Comparison of ENCODE assay signal across 20 cellular contexts in the genomic region with DNA sequence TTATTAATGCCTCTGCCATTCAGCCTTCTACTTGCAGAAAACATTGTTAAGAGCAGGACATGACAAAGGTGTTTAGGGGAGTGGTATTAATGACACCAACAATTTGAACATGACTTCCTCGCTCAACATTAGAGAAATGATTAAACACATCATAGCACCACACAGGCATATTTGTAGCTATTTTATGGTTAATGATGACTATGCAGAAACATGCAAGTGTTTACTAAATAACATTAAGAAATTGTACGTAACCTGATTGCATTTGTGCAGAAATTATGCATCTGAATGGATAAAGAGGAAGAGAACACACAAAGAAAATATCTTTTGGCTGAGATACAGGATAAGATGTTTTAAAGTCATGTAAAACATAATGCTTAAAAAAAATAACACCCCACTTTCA.
DNase-seq lines count a peak whose midpoint lies in the region; ATAC-seq, FAIRE-seq and TF ChIP-seq lines count a peak whose summit lies in the region.
"Had no signal": no experiment of that assay in that cellular context is flagged by ENCODE, and none has a peak within 500 bp of the region (broad histone marks: within the 10 kb centered on the region; RNA-seq: fewer than 3 reads in every experiment).

No MANE protein-coding gene starts in this region.

- no peaks in the 10 kb centered on the region for H3K4me1 Mint-ChIP-seq in T-helper 17 cell
- H3K4me1 Mint-ChIP-seq: B cell had no signal

- no peak overlapping the region for H4K91ac ChIP-seq in IMR-90 (ENCODE audit: insufficient read depth, low read depth, low read length)

- in situ Hi-C loops in IMR-90 (cut with MboI; ENCODE audit: low sequenced_read_pairs), result no loop called here
- in situ Hi-C loops in K562 (cut with MboI), result no loop called here

- H2AK9ac ChIP-seq in IMR-90 (replicated peaks; ENCODE audit: low read depth, low read length, poor library complexity), result no peak overlapping the region

- H3K79me2 ChIP-seq in K562 (ENCODE audit: control insufficient read depth, insufficient read depth, low read length), result no peaks in the 10 kb centered on the region

- TF ChIP-seq EP300 in A549 (IDR thresholded peaks at IDR 0.05) (no peak), K562 (IDR thresholded peaks at IDR 0.05; ENCODE audit: low read length) (no peak)

- POLR2A ChIA-PET in A549 (lab: Yijun Ruan, JAX) (no interaction called here), IMR-90 (lab: Charles Lee; ENCODE audit: unreplicated experiment) (no interaction called here), K562 (lab: Yijun Ruan, JAX) (no interaction called here), HEK293T (lab: Yijun Ruan, JAX) (no interaction called here)

- H3K18ac ChIP-seq in IMR-90 (ENCODE audit: low read depth, low read length), result no peak overlapping the region

- dilution Hi-C loops in IMR-90 (cut with HindIII; ENCODE audit: low sequenced_read_pairs, unreplicated experiment), result no loop called here

- H3K36me3 ChIP-seq in IMR-90 (ENCODE audit: control insufficient read depth, insufficient read depth, low read length) (no peaks in the 10 kb centered on the region), K562 (ENCODE audit: control insufficient read depth, insufficient read depth, low read length) (no peaks in the 10 kb centered on the region)
- H3K36me3 ChIP-seq: BLaER1 treated with 17β-estradiol and CSF1 and Interleukin-3, amounts not matched to agents 10 nM and 100 nM had no signal

- H3K14ac ChIP-seq in IMR-90 (replicated peaks; ENCODE audit: low read depth, low read length), result no peak overlapping the region

- no peaks in the 10 kb centered on the region for H3K27me3 ChIP-seq in IMR-90 (ENCODE audit: control insufficient read depth, insufficient read depth, low read length)
- H3K27me3 ChIP-seq in K562 (ENCODE audit: control insufficient read depth in 2 of 2, insufficient read depth in 2 of 2, low read length in 2 of 2), result no peaks in the 10 kb centered on the region; a peak in 1 of 5 replicates
- H3K27me3 ChIP-seq: BLaER1 treated with 17β-estradiol and CSF1 and Interleukin-3, amounts not matched to agents 10 nM and 100 nM had no signal

- BruUV-seq in IMR-90 (replicated peaks; lab: Mats Ljungman, UMichigan), result no TSS peak
- no TSS peak for BruUV-seq in K562 (replicated peaks; lab: Mats Ljungman, UMichigan)

- FAIRE-seq in A549 (lab: Jason Lieb, UNC), result no peak
- no peak for FAIRE-seq in K562 (lab: Jason Lieb, UNC)
- FAIRE-seq: A204.1, D721Med, G401.6, GM19239 had no signal

- no peak for TF ChIP-seq RAD21 in A549 (conservative IDR thresholded peaks at IDR 0.05 in 1 of 2, IDR thresholded peaks at IDR 0.05 in 1 of 2)
- TF ChIP-seq RAD21 in IMR-90 (IDR thresholded peaks at IDR 0.05; ENCODE audit: low read length), result no peak
- TF ChIP-seq RAD21 in K562 (CRISPR knock-in tag; conservative IDR thresholded peaks at IDR 0.05 in 1 of 2, IDR thresholded peaks at IDR 0.05 in 1 of 2), result no peak

- H3K27me3 Mint-ChIP-seq in T-helper 17 cell, result no peaks in the 10 kb centered on the region
- H3K27me3 Mint-ChIP-seq: B cell; CD4-positive, alpha-beta T cell had no signal

- TF ChIP-seq CTCF in A549 (IDR thresholded peaks at IDR 0.05), result no peak
- TF ChIP-seq CTCF in IMR-90 (conservative IDR thresholded peaks at IDR 0.05; ENCODE audit: low read depth, low read length), result no peak
- TF ChIP-seq CTCF in K562 (IDR thresholded peaks at IDR 0.05 in 2 of 3, conservative IDR thresholded peaks at IDR 0.05 in 1 of 3; ENCODE audit: insufficient read depth in 2 of 3, low read depth in 1 of 3, low read length in 3 of 3), result no peak

- TF ChIP-seq POLR2A in A549 (IDR thresholded peaks at IDR 0.05; ENCODE audit: low read length) (no peak), IMR-90 (IDR thresholded peaks at IDR 0.05; ENCODE audit: low read depth, low read length) (no peak), K562 (conservative IDR thresholded peaks at IDR 0.05) (no peak)

- H4K8ac ChIP-seq in IMR-90 (ENCODE audit: low read depth in 2 of 2, low read length in 2 of 2), result no peak overlapping the region

- no peak overlapping the region for H3K9ac ChIP-seq in IMR-90 (ENCODE audit: low read depth, low read length)
- no peak overlapping the region for H3K9ac ChIP-seq in K562 (ENCODE audit: insufficient read depth in 1 of 2, low read depth in 2 of 2, low read length in 2 of 2)
- H3K9ac ChIP-seq: BLaER1 treated with 17β-estradiol and CSF1 and Interleukin-3, amounts not matched to agents 10 nM and 100 nM had no signal

- no peak overlapping the region for H2AK5ac ChIP-seq in IMR-90 (ENCODE audit: low read depth, low read length)

- H3K56ac ChIP-seq in IMR-90 (ENCODE audit: extremely low read depth, insufficient read depth, low read length), result no peak overlapping the region

- no peak overlapping the region for H3K4me2 ChIP-seq in A549
- H3K4me2 ChIP-seq in IMR-90 (ENCODE audit: low read depth, low read length), result no peak overlapping the region
- H3K4me2 ChIP-seq in K562 (ENCODE audit: insufficient read depth, low read length), result no peak overlapping the region
- H3K4me2 ChIP-seq: BLaER1 treated with 17β-estradiol and CSF1 and Interleukin-3, amounts not matched to agents 10 nM and 100 nM had no signal

- H3K36me3 Mint-ChIP-seq in T-helper 17 cell (ENCODE audit: low read depth), result no peaks in the 10 kb centered on the region
- H3K36me3 Mint-ChIP-seq: CD8-positive, alpha-beta T cell had no signal

- no peak overlapping the region for H3K4me3 Mint-ChIP-seq in T-helper 17 cell
- H3K4me3 Mint-ChIP-seq: B cell; CD4-positive, alpha-beta T cell; CD8-positive, alpha-beta T cell had no signal

- H2BK20ac ChIP-seq in IMR-90 (ENCODE audit: low read depth, low read length), result no peak overlapping the region

- H3K4me3 ChIP-seq in A549, result no peak overlapping the region
- no peak overlapping the region for H3K4me3 ChIP-seq in IMR-90 (ENCODE audit: insufficient read depth, low read depth, low read length)
- no peak overlapping the region for H3K4me3 ChIP-seq in K562
- H3K4me3 ChIP-seq: BLaER1 treated with 17β-estradiol and CSF1 and Interleukin-3, amounts not matched to agents 10 nM and 100 nM had no signal

- CTCF ChIA-PET in A549 (lab: Yijun Ruan, JAX) (no interaction called here), IMR-90 (lab: Yijun Ruan, JAX) (interaction anchor here (0.6 kb wide), 1 partner anchor 788 kb away, joined by 3 read pairs; no protein-coding TSS in a partner anchor), K562 (lab: Yijun Ruan, JAX; ENCODE audit: low intra/inter-chr PET ratio) (interaction anchor here (0.6 kb wide), 1 partner anchor 32 kb away, joined by 3 read pairs; no protein-coding TSS in a partner anchor), HEK293T (lab: Yijun Ruan, JAX) (no interaction called here)

- no peak overlapping the region for H3K23ac ChIP-seq in IMR-90 (ENCODE audit: low read depth, low read length)

- H4K20me1 ChIP-seq in IMR-90 (ENCODE audit: insufficient read depth, low read length), result no peaks in the 10 kb centered on the region
- H4K20me1 ChIP-seq in K562 (replicated peaks; ENCODE audit: control insufficient read depth, insufficient read depth, low read length), result no peaks in the 10 kb centered on the region
- H4K20me1 ChIP-seq: BLaER1 treated with 17β-estradiol and CSF1 and Interleukin-3, amounts not matched to agents 10 nM and 100 nM had no signal

- no peak overlapping the region for H3K4ac ChIP-seq in IMR-90 (ENCODE audit: low read depth, low read length)

- H3K27ac Mint-ChIP-seq in T-helper 17 cell, result no peak overlapping the region
- H3K27ac Mint-ChIP-seq: B cell; CD4-positive, alpha-beta T cell; CD8-positive, alpha-beta T cell had no signal

- H3K4me1 ChIP-seq in A549 (no peaks in the 10 kb centered on the region), IMR-90 (ENCODE audit: control insufficient read depth, insufficient read depth, low read length) (peaks cover 6% of the 10 kb centered on the region), K562 (replicated peaks in 1 of 2; ENCODE audit: control insufficient read depth in 2 of 2, insufficient read depth in 2 of 2, low read length in 2 of 2) (no peaks in the 10 kb centered on the region)
- H3K4me1 ChIP-seq: BLaER1 treated with 17β-estradiol and CSF1 and Interleukin-3, amounts not matched to agents 10 nM and 100 nM; Caco-2 had no signal

- H2BK120ac ChIP-seq in IMR-90 (ENCODE audit: low read depth, low read length), result no peak overlapping the region

- H3K79me1 ChIP-seq in IMR-90 (ENCODE audit: low read depth in 1 of 2, low read length in 2 of 2), result no peaks in the 10 kb centered on the region

- 4% methylated on average over 2 of the region's 2 CpGs for WGBS in A549 (ENCODE audit: missing lambda C conversion rate)
- no CpG with 5 or more reads among the region's 2 CpGs for WGBS in IMR-90 (ENCODE audit: extremely low coverage in 2 of 2, insufficient read length in 1 of 2), 2 experiments
- 0% methylated on average over 2 of the region's 2 CpGs for WGBS in K562 (ENCODE audit: insufficient coverage, low coverage, missing lambda C conversion rate)

- H2BK5ac ChIP-seq in IMR-90 (ENCODE audit: low read depth, low read length, poor library complexity, severe bottlenecking), result no peak overlapping the region

- no peak for ATAC-seq in A549
- ATAC-seq in IMR-90 (ENCODE audit: low read depth), result no peak
- no peak for ATAC-seq in K562
- no peak for ATAC-seq in T-helper 17 cell
- ATAC-seq: CD8-positive, alpha-beta T cell had no signal

- H3K27ac ChIP-seq in A549, result no peak overlapping the region
- no peak overlapping the region for H3K27ac ChIP-seq in IMR-90 (ENCODE audit: insufficient read depth, low read length)
- H3K27ac ChIP-seq in K562 (ENCODE audit: extremely low read depth, low read depth, low read length), result no peak overlapping the region
- H3K27ac ChIP-seq: BLaER1 treated with 17β-estradiol and CSF1 and Interleukin-3, amounts not matched to agents 10 nM and 100 nM; C4-2B had no signal

- no peak overlapping the region for H2BK15ac ChIP-seq in IMR-90 (ENCODE audit: low read depth, low read length)

- no peak for DNase-seq in A549 (ENCODE audit: low read depth in 1 of 2, low spot score in 1 of 2)
- no peak for DNase-seq in IMR-90
- no peak for DNase-seq in K562 (ENCODE audit: extremely low read depth in 1 of 4, low spot score in 3 of 4)
- no peak for DNase-seq in HEK293T (ENCODE audit: extremely low spot score)
- DNase-seq in T-helper 17 cell, result no peak
- DNase-seq: 8988T; AML-193; Caco-2; Calu3; CD4-positive, alpha-beta T cell; CD8-positive, alpha-beta T cell; DMS79 treated with DMSO at 0.1 percent for 48 hours; GF-D8 had no signal

- no peaks in the 10 kb centered on the region for H3K9me3 ChIP-seq in A549
- H3K9me3 ChIP-seq in IMR-90 (ENCODE audit: control insufficient read depth, insufficient read depth, low read length), result no peaks in the 10 kb centered on the region
- no peaks in the 10 kb centered on the region for H3K9me3 ChIP-seq in K562 (replicated peaks; ENCODE audit: control insufficient read depth, insufficient read depth, low read depth, low read length)
- H3K9me3 ChIP-seq in T-helper 17 cell (ENCODE audit: control insufficient read depth, low read length, poor library complexity, severe bottlenecking), result no peaks in the 10 kb centered on the region
- H3K9me3 ChIP-seq: BLaER1 treated with 17β-estradiol and CSF1 and Interleukin-3, amounts not matched to agents 10 nM and 100 nM; Caco-2 had no signal

- H2AFZ ChIP-seq in IMR-90 (replicated peaks; ENCODE audit: low read length, poor library complexity) (no peak overlapping the region), K562 (ENCODE audit: low read depth, low read length) (no peak overlapping the region)

- H3K9me1 ChIP-seq in IMR-90 (ENCODE audit: insufficient read depth, low read length), result no peaks in the 10 kb centered on the region
- H3K9me1 ChIP-seq in K562 (ENCODE audit: control insufficient read depth, insufficient read depth, low read length), result no peaks in the 10 kb centered on the region

- no peak overlapping the region for H4K5ac ChIP-seq in IMR-90 (ENCODE audit: low read depth, low read length)

- intact Hi-C loops in IMR-90 (cut with micrococcal nuclease) (no loop called here), K562 (cut with micrococcal nuclease) (no loop called here)

Comparison
In these comparisons a context has a peak if more than half of its experiments do, and no peak if none do; other contexts are left out.
1. CTCF ChIA-PET loops: an anchor here in IMR-90 (0.6 kb wide) and K562 (0.6 kb wide); none called in A549 and HEK293T.